Comparison of ENCODE assay signal across 17 cellular contexts in genomic region chrX:103734125-103734760, GRCh38. TPM values are rescaled to one million over a fixed set of nuclear protein-coding genes. Genes with fewer than 3 reads are reported as not detected.
DNase-seq lines count a peak whose midpoint lies in the region; ATAC-seq, FAIRE-seq and TF ChIP-seq lines count a peak whose summit lies in the region.
"Had no signal": no experiment of that assay in that cellular context is flagged by ENCODE, and none has a peak within 500 bp of the region (broad histone marks: within the 10 kb centered on the region; RNA-seq: fewer than 3 reads in every experiment).

No MANE protein-coding gene starts in this region.

- no peaks in the 10 kb centered on the region for H3K36me3 Mint-ChIP-seq in activated CD8-positive, alpha-beta T cell treated with anti-CD3 and anti-CD28 coated beads for 36 hours (ENCODE audit: low read depth)
- no peaks in the 10 kb centered on the region for H3K36me3 Mint-ChIP-seq in activated CD8-positive, alpha-beta T cell treated with anti-CD3 and anti-CD28 coated beads, Interleukin-2, amount 10 ng/mL, durations not matched to agents 7 days and 5 days (ENCODE audit: low read depth)

- no CpG with 5 or more reads among the region's 4 CpGs for WGBS in trophoblast cell (ENCODE audit: extremely low coverage, insufficient coverage, insufficient read length)
- WGBS in small intestine, 3 donors = 43 to 55% (median 54%) methylated on average over 4 of the region's 4 CpGs

- H3K27me3 ChIP-seq in bronchial epithelial cell (ENCODE audit: control insufficient read depth, insufficient read depth, low read length) (no peaks in the 10 kb centered on the region), trophoblast cell (ENCODE audit: insufficient read depth, low read length) (no peaks in the 10 kb centered on the region), small intestine (ENCODE audit: control insufficient read depth in 2 of 2, insufficient read depth in 2 of 2, low read length in 2 of 2) (no peaks in the 10 kb centered on the region)
- H3K27me3 ChIP-seq: transverse colon had no signal

- no peak overlapping the region for H2BK12ac ChIP-seq in trophoblast cell (ENCODE audit: low read length)

- POLR2A ChIA-PET in activated CD8-positive, alpha-beta T cell treated with anti-CD3 and anti-CD28 coated beads for 36 hours (lab: Charles Lee) = no interaction called here
- POLR2A ChIA-PET in activated CD8-positive, alpha-beta T cell treated with anti-CD3 and anti-CD28 coated beads, Interleukin-2, amount 10 ng/mL, durations not matched to agents 7 days and 5 days (lab: Charles Lee) = no interaction called here

- H3K9ac ChIP-seq in trophoblast cell (ENCODE audit: low read length) = no peak overlapping the region

- no peak overlapping the region for H4K91ac ChIP-seq in trophoblast cell (ENCODE audit: low read depth, low read length)

- peaks cover 12% of the 10 kb centered on the region for H3K4me1 Mint-ChIP-seq in activated CD8-positive, alpha-beta T cell treated with anti-CD3 and anti-CD28 coated beads for 36 hours (ENCODE audit: low read depth)
- H3K4me1 Mint-ChIP-seq in activated CD8-positive, alpha-beta T cell treated with anti-CD3 and anti-CD28 coated beads, Interleukin-2, amount 10 ng/mL, durations not matched to agents 7 days and 5 days (ENCODE audit: low read depth) = peaks cover 6% of the 10 kb centered on the region

- no peaks in the 10 kb centered on the region for H3K79me2 ChIP-seq in trophoblast cell (ENCODE audit: control insufficient read depth, insufficient read depth, low read length, poor library complexity)

- H2AK5ac ChIP-seq in trophoblast cell (ENCODE audit: low read length) = no peak overlapping the region

- H3K9me3 Mint-ChIP-seq in activated CD8-positive, alpha-beta T cell treated with anti-CD3 and anti-CD28 coated beads for 36 hours = no peaks in the 10 kb centered on the region
- no peaks in the 10 kb centered on the region for H3K9me3 Mint-ChIP-seq in activated CD8-positive, alpha-beta T cell treated with anti-CD3 and anti-CD28 coated beads, Interleukin-2, amount 10 ng/mL, durations not matched to agents 7 days and 5 days (ENCODE audit: insufficient read depth)
- H3K9me3 Mint-ChIP-seq: central memory CD8-positive, alpha-beta T cell had no signal

- H2BK5ac ChIP-seq in trophoblast cell (ENCODE audit: low read depth, low read length, poor library complexity) = no peak overlapping the region

- FAIRE-seq in bronchial epithelial cell (lab: Jason Lieb, UNC) = no peak
- no peak for FAIRE-seq in small intestine (lab: Jason Lieb, UNC)

- no peak overlapping the region for H2BK120ac ChIP-seq in trophoblast cell (ENCODE audit: insufficient read depth, low read length, poor library complexity)

- H3K9me3 ChIP-seq in trophoblast cell (ENCODE audit: insufficient read depth, low read depth, low read length) (no peaks in the 10 kb centered on the region), small intestine (ENCODE audit: control insufficient read depth, low read depth) (no peaks in the 10 kb centered on the region)
- H3K9me3 ChIP-seq: transverse colon had no signal

- no peak overlapping the region for H3K14ac ChIP-seq in trophoblast cell (ENCODE audit: low read length)

- no peak overlapping the region for H3K23ac ChIP-seq in trophoblast cell (ENCODE audit: low read length)

- DNase-seq in activated CD8-positive, alpha-beta T cell treated with anti-CD3 and anti-CD28 coated beads for 36 hours = peak; percentile 27
- no peak for DNase-seq in activated CD8-positive, alpha-beta T cell treated with anti-CD3 and anti-CD28 coated beads, Interleukin-2, amount 10 ng/mL, durations not matched to agents 7 days and 5 days
- DNase-seq in NCI-H2081 treated with DMSO at 0.1 percent for 48 hours (lab: John Stamatoyannopoulos, UW) = peak; percentile 64
- peak; percentile 76 for DNase-seq in bronchial epithelial cell (ENCODE audit: low read depth)
- peak; percentile 21 to 65 for DNase-seq in trophoblast cell
- DNase-seq in NCI-H1092 treated with DMSO at 0.1 percent for 48 hours (lab: John Stamatoyannopoulos, UW) = no peak
- no peak for DNase-seq in small intestine
- no peak for DNase-seq in NCI-H2196 treated with DMSO at 0.1 percent for 48 hours (lab: John Stamatoyannopoulos, UW; ENCODE audit: unreplicated experiment)
- DNase-seq: activated CD4-positive, CD25-positive, alpha-beta regulatory T cell; activated naive CD4-positive, alpha-beta T cell; Karpas-422; nephron progenitor cell; transverse colon had no signal

- no peak overlapping the region for H2AFZ ChIP-seq in trophoblast cell (ENCODE audit: insufficient read depth, low read length, poor library complexity)

- no peak overlapping the region for H3K27ac Mint-ChIP-seq in activated CD8-positive, alpha-beta T cell treated with anti-CD3 and anti-CD28 coated beads for 36 hours
- H3K27ac Mint-ChIP-seq in activated CD8-positive, alpha-beta T cell treated with anti-CD3 and anti-CD28 coated beads, Interleukin-2, amount 10 ng/mL, durations not matched to agents 7 days and 5 days = no peak overlapping the region
- H3K27ac Mint-ChIP-seq: nephron progenitor cell had no signal

- peak; percentile 68 for ATAC-seq in activated CD8-positive, alpha-beta T cell treated with anti-CD3 and anti-CD28 coated beads for 36 hours
- no peak for ATAC-seq in activated CD8-positive, alpha-beta T cell treated with anti-CD3 and anti-CD28 coated beads, Interleukin-2, amount 10 ng/mL, durations not matched to agents 7 days and 5 days

- CTCF ChIA-PET in activated CD8-positive, alpha-beta T cell treated with anti-CD3 and anti-CD28 coated beads for 36 hours (lab: Charles Lee) = no interaction called here
- CTCF ChIA-PET in activated CD8-positive, alpha-beta T cell treated with anti-CD3 and anti-CD28 coated beads, Interleukin-2, amount 10 ng/mL, durations not matched to agents 7 days and 5 days (lab: Charles Lee) = no interaction called here

- H3K36me3 ChIP-seq in bronchial epithelial cell (ENCODE audit: control insufficient read depth, insufficient read depth, low read length) = no peaks in the 10 kb centered on the region
- H3K36me3 ChIP-seq in trophoblast cell (ENCODE audit: control insufficient read depth in 1 of 2, insufficient read depth in 2 of 2, low read length in 2 of 2) = no peaks in the 10 kb centered on the region
- no peaks in the 10 kb centered on the region for H3K36me3 ChIP-seq in small intestine (ENCODE audit: control insufficient read depth in 2 of 2, insufficient read depth in 2 of 2, low read length in 2 of 2)
- H3K36me3 ChIP-seq: transverse colon had no signal

- H3K27me3 Mint-ChIP-seq in activated CD8-positive, alpha-beta T cell treated with anti-CD3 and anti-CD28 coated beads for 36 hours = peaks cover 1% of the 10 kb centered on the region
- H3K27me3 Mint-ChIP-seq in activated CD8-positive, alpha-beta T cell treated with anti-CD3 and anti-CD28 coated beads, Interleukin-2, amount 10 ng/mL, durations not matched to agents 7 days and 5 days (ENCODE audit: low read depth) = peaks cover 5% of the 10 kb centered on the region

- no peak for TF ChIP-seq CTCF in activated CD8-positive, alpha-beta T cell treated with anti-CD3 and anti-CD28 coated beads for 36 hours (IDR thresholded peaks at IDR 0.05)
- TF ChIP-seq CTCF in bronchial epithelial cell (IDR thresholded peaks at IDR 0.05; ENCODE audit: insufficient read depth, low read length, severe bottlenecking) = no peak

- H4K8ac ChIP-seq in trophoblast cell (ENCODE audit: low read depth, low read length) = no peak overlapping the region

- H3K4me3 ChIP-seq in bronchial epithelial cell (ENCODE audit: low read depth, low read length) = no peak overlapping the region
- no peak overlapping the region for H3K4me3 ChIP-seq in trophoblast cell (ENCODE audit: low read depth, low read length)
- H3K4me3 ChIP-seq in small intestine (ENCODE audit: low read depth in 1 of 2, low read length in 2 of 2) = no peak overlapping the region
- H3K4me3 ChIP-seq: transverse colon had no signal

- no peak overlapping the region for H3K4me3 Mint-ChIP-seq in activated CD8-positive, alpha-beta T cell treated with anti-CD3 and anti-CD28 coated beads for 36 hours
- H3K4me3 Mint-ChIP-seq in activated CD8-positive, alpha-beta T cell treated with anti-CD3 and anti-CD28 coated beads, Interleukin-2, amount 10 ng/mL, durations not matched to agents 7 days and 5 days = no peak overlapping the region
- H3K4me3 Mint-ChIP-seq: central memory CD8-positive, alpha-beta T cell; nephron progenitor cell had no signal

- H3K18ac ChIP-seq in trophoblast cell (ENCODE audit: low read length) = no peak overlapping the region

- intact Hi-C loops in activated CD8-positive, alpha-beta T cell treated with anti-CD3 and anti-CD28 coated beads for 36 hours (cut with micrococcal nuclease) = no loop called here

- H3K27ac ChIP-seq in trophoblast cell (ENCODE audit: low read depth, low read length) (peak overlapping the region; percentile 40), small intestine (ENCODE audit: low read depth in 1 of 2, low read length in 1 of 2) (no peak overlapping the region)
- H3K27ac ChIP-seq: transverse colon had no signal

- H3K4ac ChIP-seq in trophoblast cell (ENCODE audit: low read depth, low read length) = no peak overlapping the region

- no peaks in the 10 kb centered on the region for H3K79me1 ChIP-seq in trophoblast cell (ENCODE audit: low read length)

- H3K4me2 ChIP-seq in trophoblast cell (ENCODE audit: low read length) = no peak overlapping the region

- H4K12ac ChIP-seq in trophoblast cell (ENCODE audit: low read depth, low read length) = no peak overlapping the region

- H3K4me1 ChIP-seq in trophoblast cell (ENCODE audit: control insufficient read depth in 1 of 2, insufficient read depth in 2 of 2, low read length in 2 of 2) (peaks cover 13 to 23% of the 10 kb centered on the region in 2 experiments), small intestine (ENCODE audit: control insufficient read depth in 2 of 2, insufficient read depth in 1 of 2, low read depth in 1 of 2, low read length in 1 of 2) (no peaks in the 10 kb centered on the region)
- H3K4me1 ChIP-seq: transverse colon had no signal

RNA-seq across cellular contexts. Expression of gene TMEM31, which starts 23.5 kb away (rescaled TPM):
- total RNA-seq in activated CD8-positive, alpha-beta T cell treated with anti-CD3 and anti-CD28 coated beads for 36 hours = 1 to 10 TPM in 1 of 2 experiments, under 1 TPM in 1; 0.52 to 1.1 TPM
- total RNA-seq in activated CD8-positive, alpha-beta T cell treated with anti-CD3 and anti-CD28 coated beads, Interleukin-2, amount 10 ng/mL, durations not matched to agents 7 days and 5 days = not detected
- not detected in 2 replicates for total RNA-seq in bronchial epithelial cell
- polyA plus RNA-seq in trophoblast cell (2013) = 1.1 and 1.4 TPM in 2 replicates
- polyA plus RNA-seq in small intestine = not detected
- total RNA-seq: liver, skeletal muscle tissue, transverse colon had no signal
- polyA plus RNA-seq: AG04450, liver had no signal

RNA-seq across cellular contexts. Expression of gene PLP1, which starts 42.4 kb away (rescaled TPM):
- total RNA-seq in activated CD8-positive, alpha-beta T cell treated with anti-CD3 and anti-CD28 coated beads for 36 hours = not detected
- not detected for total RNA-seq in activated CD8-positive, alpha-beta T cell treated with anti-CD3 and anti-CD28 coated beads, Interleukin-2, amount 10 ng/mL, durations not matched to agents 7 days and 5 days
- not detected in 2 replicates for total RNA-seq in bronchial epithelial cell
- polyA plus RNA-seq in trophoblast cell (2013) = 1.00 and 1.1 TPM in 2 replicates
- 1 to 10 TPM in 2 of 3 donors, not detected in 1; 1.9 to 7.6 TPM for polyA plus RNA-seq in small intestine

RNA-seq across cellular contexts. Expression of gene MORF4L2, which starts 47.7 kb away (rescaled TPM):
- total RNA-seq in activated CD8-positive, alpha-beta T cell treated with anti-CD3 and anti-CD28 coated beads for 36 hours = 100 to 1,000 TPM; 234 to 239 TPM
- total RNA-seq in activated CD8-positive, alpha-beta T cell treated with anti-CD3 and anti-CD28 coated beads, Interleukin-2, amount 10 ng/mL, durations not matched to agents 7 days and 5 days = 100 to 1,000 TPM; 127 to 133 TPM
- total RNA-seq in bronchial epithelial cell = 414 and 422 TPM in 2 replicates
- 493 and 516 TPM in 2 replicates for polyA plus RNA-seq in trophoblast cell (2013)
- 100 to 1,000 TPM; 195 to 313 (median 203) TPM for polyA plus RNA-seq in small intestine

Comparison
In these comparisons a context has a peak if more than half of its experiments do, and no peak if none do; other contexts are left out.
1. DNase-seq: peak in activated CD8-positive, alpha-beta T cell treated with anti-CD3 and anti-CD28 coated beads for 36 hours (single experiment), NCI-H2081 treated with DMSO at 0.1 percent for 48 hours (single experiment), bronchial epithelial cell (single experiment) and trophoblast cell (2 of 2); none in activated CD8-positive, alpha-beta T cell treated with anti-CD3 and anti-CD28 coated beads, Interleukin-2, amount 10 ng/mL, durations not matched to agents 7 days and 5 days (single experiment), NCI-H1092 treated with DMSO at 0.1 percent for 48 hours (single experiment), small intestine (single experiment) and NCI-H2196 treated with DMSO at 0.1 percent for 48 hours (single experiment).